25 cellular contexts compared by ENCODE assay signal in genomic region chr2:153043385-153043784, GRCh38.
DNase-seq lines count a peak whose midpoint lies in the region; ATAC-seq and TF ChIP-seq lines count a peak whose summit lies in the region.
"Had no signal": no experiment of that assay in that cellular context is flagged by ENCODE, and none has a peak within 500 bp of the region (broad histone marks: within the 10 kb centered on the region; RNA-seq: fewer than 3 reads in every experiment).

No MANE protein-coding gene starts in this region.

- ATAC-seq in foreskin keratinocyte, result peak; percentile 99
- ATAC-seq: HepG2, T-cell had no signal

- no peak overlapping the region for H3K27ac ChIP-seq in foreskin keratinocyte
- H3K27ac ChIP-seq in CD4-positive, alpha-beta memory T cell (ENCODE audit: low read depth, low read length), result no peak overlapping the region
- H3K27ac ChIP-seq: HL-60, Peyer's patch, SJSA1 had no signal

- H3K9me3 Mint-ChIP-seq in CD4-positive, alpha-beta memory T cell, result peaks cover 0 to 5% (median 0%) of the 10 kb centered on the region in 8 donors

- H3K36me3 ChIP-seq in CD4-positive, alpha-beta memory T cell (ENCODE audit: insufficient read depth, low read length), result no peaks in the 10 kb centered on the region
- H3K36me3 ChIP-seq: MG63, Peyer's patch, SJSA1 had no signal

- H3K9me3 ChIP-seq in CD4-positive, alpha-beta memory T cell (ENCODE audit: control insufficient read depth in 1 of 2, low read length in 2 of 2), result no peaks in the 10 kb centered on the region
- H3K9me3 ChIP-seq: MG63, Peyer's patch, SJSA1 had no signal

- H3K4me3 ChIP-seq in CD4-positive, alpha-beta memory T cell (ENCODE audit: low read length in 2 of 2), result no peak overlapping the region
- H3K4me3 ChIP-seq: MG63, Peyer's patch, SJSA1 had no signal

- H3K27me3 Mint-ChIP-seq in CD4-positive, alpha-beta memory T cell, result peaks cover 2% of the 10 kb centered on the region in 2 donors
- H3K27me3 Mint-ChIP-seq: T-cell had no signal

- TF ChIP-seq CTCF in foreskin keratinocyte (conservative IDR thresholded peaks at IDR 0.05), result no peak

- H3K27me3 ChIP-seq in foreskin keratinocyte, result peaks cover 2% of the 10 kb centered on the region
- no peaks in the 10 kb centered on the region for H3K27me3 ChIP-seq in CD4-positive, alpha-beta memory T cell (ENCODE audit: insufficient read depth, low read length)
- H3K27me3 ChIP-seq: MG63, Peyer's patch, SJSA1 had no signal

- no peak overlapping the region for H3K4me3 Mint-ChIP-seq in CD4-positive, alpha-beta memory T cell
- H3K4me3 Mint-ChIP-seq: T-cell had no signal

- H3K36me3 Mint-ChIP-seq in CD4-positive, alpha-beta memory T cell, result no peaks in the 10 kb centered on the region
- H3K36me3 Mint-ChIP-seq: T-cell had no signal

- H3K4me1 Mint-ChIP-seq in CD4-positive, alpha-beta memory T cell, result no peaks in the 10 kb centered on the region
- H3K4me1 Mint-ChIP-seq: T-cell had no signal

- no peak overlapping the region for H3K27ac Mint-ChIP-seq in CD4-positive, alpha-beta memory T cell
- H3K27ac Mint-ChIP-seq: T-cell had no signal

- CTCF ChIA-PET in CD4-positive, alpha-beta memory T cell (lab: Charles Lee; ENCODE audit: partially characterized antibody), result no interaction called here

- intact Hi-C loops in CD4-positive, alpha-beta memory T cell (cut with micrococcal nuclease), result no loop called here

- POLR2A ChIA-PET in CD4-positive, alpha-beta memory T cell (lab: Charles Lee; ENCODE audit: partially characterized antibody), result no interaction called here

- DNase-seq in ELR (ENCODE audit: low read depth) (peak; percentile 2), NCI-H226 (peak; percentile 24), astrocyte of the hippocampus (ENCODE audit: low read depth, low spot score) (peak; percentile 11), foreskin keratinocyte (peak; percentile 51 to 78), G401 (ENCODE audit: low spot score) (no peak), RKO (ENCODE audit: low spot score) (no peak)
- DNase-seq in CD4-positive, alpha-beta memory T cell, result no peak
- DNase-seq: DMS53, GF-D8, HCEC 1CT, Karpas-422, MG63, NCI-H1105 treated with DMSO at 0.1 percent for 48 hours, NCI-H146, NCI-H1930, NCI-H2107, NCI-H446, NCI-H526, NCI-H82, Peyer's patch, Right ventricle myocardium superior, T-cell had no signal

- in situ Hi-C loops in G401 (cut with HindIII; ENCODE audit: low sequenced_read_pairs), result no loop called here

- no peaks in the 10 kb centered on the region for H3K4me1 ChIP-seq in foreskin keratinocyte
- no peaks in the 10 kb centered on the region for H3K4me1 ChIP-seq in CD4-positive, alpha-beta memory T cell (ENCODE audit: insufficient read depth, low read length)
- H3K4me1 ChIP-seq: Peyer's patch, SJSA1 had no signal

Comparison
In these comparisons a context has a peak if more than half of its experiments do, and no peak if none do; other contexts are left out.
1. DNase-seq: peak in ELR (single experiment), NCI-H226 (single experiment), astrocyte of the hippocampus (single experiment) and foreskin keratinocyte (2 of 2); none in G401 (single experiment), CD4-positive, alpha-beta memory T cell (0 of 5) and RKO (single experiment).